ENCODE assay signal across 12 cellular contexts in the genomic region with DNA sequence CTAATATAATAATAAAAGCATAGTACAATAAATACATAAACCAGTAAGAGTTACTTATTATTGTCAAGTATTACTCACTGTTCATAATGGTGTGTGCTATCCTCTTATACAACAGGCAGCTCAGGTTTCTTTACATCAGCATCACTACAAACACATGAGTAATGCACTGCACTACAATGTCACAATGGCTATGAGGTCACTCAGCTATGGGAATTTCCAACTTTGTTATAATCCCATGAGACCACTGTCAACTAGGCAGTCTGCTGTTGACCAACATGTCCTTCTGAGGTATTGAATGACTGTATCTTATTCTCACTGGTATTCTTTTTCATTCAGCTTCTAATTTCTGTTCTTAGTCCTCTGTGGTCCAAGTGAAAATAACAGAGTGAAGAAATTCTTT.
DNase-seq lines count a peak whose midpoint lies in the region; ATAC-seq and TF ChIP-seq lines count a peak whose summit lies in the region.
"Had no signal": no experiment of that assay in that cellular context is flagged by ENCODE, and none has a peak within 500 bp of the region (broad histone marks: within the 10 kb centered on the region; RNA-seq: fewer than 3 reads in every experiment).

No MANE protein-coding gene starts in this region.

- no peaks in the 10 kb centered on the region for H3K4me1 Mint-ChIP-seq in type B pancreatic cell (ENCODE audit: unreplicated experiment)

- no peak overlapping the region for H3K4me3 Mint-ChIP-seq in type B pancreatic cell
- H3K4me3 Mint-ChIP-seq: CD4-positive, alpha-beta T cell; dendritic cell treated with granulocyte-macrophage colony-stimulating factor and Interleukin-4, amounts not matched to agents 40 ng/mL and 50 ng/mL, for 4 days had no signal

- TF ChIP-seq CTCF in AG04449 (IDR thresholded peaks at IDR 0.05; ENCODE audit: insufficient read depth, low read length, missing control alignments) (no peak), epithelial cell of esophagus (IDR thresholded peaks at IDR 0.05; ENCODE audit: insufficient read depth, low read depth, low read length, missing control alignments) (no peak), type B pancreatic cell (conservative IDR thresholded peaks at IDR 0.05) (no peak)

- H3K4me1 ChIP-seq in Karpas-422 (ENCODE audit: low read length): no peaks in the 10 kb centered on the region
- H3K4me1 ChIP-seq: pancreas had no signal

- ATAC-seq in GM21423 (IDR thresholded peaks at IDR 0.05; ENCODE audit: unreplicated experiment): peak; percentile 79
- no peak for ATAC-seq in GM21723 (IDR thresholded peaks at IDR 0.05; ENCODE audit: unreplicated experiment)
- ATAC-seq: pancreas had no signal

- H3K4me3 ChIP-seq in AG04449 (ENCODE audit: low read depth, low read length) (no peak overlapping the region), epithelial cell of esophagus (ENCODE audit: low read length) (no peak overlapping the region), Karpas-422 (ENCODE audit: low read length) (no peak overlapping the region)
- H3K4me3 ChIP-seq: pancreas had no signal

- no peak overlapping the region for H3K27ac Mint-ChIP-seq in type B pancreatic cell
- H3K27ac Mint-ChIP-seq: CD4-positive, alpha-beta T cell; dendritic cell treated with granulocyte-macrophage colony-stimulating factor and Interleukin-4, amounts not matched to agents 40 ng/mL and 50 ng/mL, for 4 days had no signal

- H3K27ac ChIP-seq in Karpas-422 (ENCODE audit: low read length): no peak overlapping the region
- H3K27ac ChIP-seq: pancreas had no signal

- H4K20me1 ChIP-seq in Karpas-422 (ENCODE audit: insufficient read depth, low read depth, low read length): no peaks in the 10 kb centered on the region

- in situ Hi-C loops in ACHN (cut with HindIII; ENCODE audit: low pct_ligation_motif_present, low pct_unique_long_range_greater_than_20kb, low sequenced_read_pairs): no loop called here

- POLR2A ChIA-PET in AG04449 (lab: Yijun Ruan, JAX): no interaction called here

- no peaks in the 10 kb centered on the region for H3K79me2 ChIP-seq in Karpas-422 (ENCODE audit: low read length)

- peak; percentile 68 for DNase-seq in AG04449 (ENCODE audit: low read depth, low spot score)
- peak; percentile 94 for DNase-seq in LHCN-M2 (ENCODE audit: low read depth)
- DNase-seq in epithelial cell of esophagus (ENCODE audit: low read depth): peak; percentile 97
- no peak for DNase-seq in ACHN
- DNase-seq in Karpas-422: no peak
- DNase-seq in type B pancreatic cell (ENCODE audit: extremely low spot score, unreplicated experiment): no peak
- DNase-seq: CD4-positive, alpha-beta T cell; NCI-H187; pancreas had no signal

- no peaks in the 10 kb centered on the region for H3K9me3 Mint-ChIP-seq in type B pancreatic cell
- H3K9me3 Mint-ChIP-seq: CD4-positive, alpha-beta T cell; dendritic cell treated with granulocyte-macrophage colony-stimulating factor and Interleukin-4, amounts not matched to agents 40 ng/mL and 50 ng/mL, for 4 days had no signal

- no peaks in the 10 kb centered on the region for H3K27me3 Mint-ChIP-seq in type B pancreatic cell
- H3K27me3 Mint-ChIP-seq: CD4-positive, alpha-beta T cell; dendritic cell treated with granulocyte-macrophage colony-stimulating factor and Interleukin-4, amounts not matched to agents 40 ng/mL and 50 ng/mL, for 4 days had no signal

- H3K9me3 ChIP-seq in Karpas-422 (ENCODE audit: low read length): peaks cover 42% of the 10 kb centered on the region
- H3K9me3 ChIP-seq: pancreas had no signal

- no peak overlapping the region for H3K9ac ChIP-seq in Karpas-422 (ENCODE audit: low read length)

- H3K36me3 ChIP-seq in Karpas-422 (ENCODE audit: insufficient read depth, low read length): no peaks in the 10 kb centered on the region
- H3K36me3 ChIP-seq: pancreas had no signal

- no peaks in the 10 kb centered on the region for H3K9me2 ChIP-seq in Karpas-422 (replicated peaks; ENCODE audit: insufficient read depth, low read length)

- H3K4me2 ChIP-seq in Karpas-422 (ENCODE audit: low read depth, low read length, poor library complexity, severe bottlenecking): no peak overlapping the region

- H3K36me3 Mint-ChIP-seq in type B pancreatic cell: no peaks in the 10 kb centered on the region

- no peaks in the 10 kb centered on the region for H3K27me3 ChIP-seq in Karpas-422 (ENCODE audit: low read length)
- H3K27me3 ChIP-seq: pancreas had no signal

- no peak overlapping the region for H2AFZ ChIP-seq in Karpas-422 (ENCODE audit: low read length)

- CTCF ChIA-PET in AG04449 (lab: Yijun Ruan, JAX): no interaction called here

Comparison
In these comparisons a context has a peak if more than half of its experiments do, and no peak if none do; other contexts are left out.
1. DNase-seq: peak in AG04449 (single experiment), LHCN-M2 (single experiment) and epithelial cell of esophagus (single experiment); none in ACHN (single experiment), Karpas-422 (single experiment) and type B pancreatic cell (single experiment).